11 cellular contexts compared by ENCODE assay signal in the genomic region with DNA sequence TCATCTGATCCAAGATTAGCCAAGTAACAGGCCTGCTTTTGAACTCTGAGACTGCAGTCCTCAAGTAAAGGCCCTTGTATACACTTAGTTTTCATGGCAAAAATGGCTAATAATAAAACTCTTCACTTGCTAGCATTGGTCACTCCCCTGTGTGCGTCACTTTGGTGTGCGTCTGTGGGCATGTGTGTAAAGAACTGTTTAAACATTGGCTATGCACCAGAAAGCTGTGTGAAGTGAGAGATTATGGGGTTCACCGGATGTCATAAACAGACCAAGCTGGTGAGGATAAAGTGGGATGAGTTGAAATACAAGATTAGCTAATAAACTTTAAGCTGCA.
A peak's percentile ranks its signal among the peaks of the same experiment; 100 is the strongest.
DNase-seq lines count a peak whose midpoint lies in the region; ATAC-seq, FAIRE-seq and TF ChIP-seq lines count a peak whose summit lies in the region.
"Had no signal": no experiment of that assay in that cellular context is flagged by ENCODE, and none has a peak within 500 bp of the region (broad histone marks: within the 10 kb centered on the region; RNA-seq: fewer than 3 reads in every experiment).

No MANE protein-coding gene starts in this region.

- BruUV-seq in A673 (replicated peaks; lab: Mats Ljungman, UMichigan), result no TSS peak

- DNase-seq in A673 (ENCODE audit: low spot score) (peak; percentile 40), MM.1S (no peak), colonic mucosa (peak; percentile 46), pancreas (peak in 3 of 6 donors; percentile 23 to 54 (median 43)), spleen (no peak)
- no peak for DNase-seq in activated CD4-positive, alpha-beta T cell treated with anti-CD3 and anti-CD28 coated beads for 48 hours
- DNase-seq: activated CD4-positive, CD25-positive, alpha-beta regulatory T cell; NK-92 treated with Interleukin-12 subunit alpha and Interleukin-12 subunit beta, amount 100 ng/mL, for 24 hours had no signal

- POLR2A ChIA-PET in A673 (lab: Charles Lee; ENCODE audit: low non-redundant PET), result no interaction called here

- no peaks in the 10 kb centered on the region for H4K20me1 ChIP-seq in MM.1S (ENCODE audit: insufficient read depth, low read length)

- no peak overlapping the region for H2AFZ ChIP-seq in MM.1S (ENCODE audit: low read length)

- no peak for TF ChIP-seq POLR2A in spleen (IDR thresholded peaks at IDR 0.05)

- CTCF ChIA-PET in A673 (lab: Charles Lee), result interaction anchor here (0.6 to 0.7 kb wide), 3 partner anchors 8 to 48 kb away, joined by 6 to 22 read pairs (median 9); no protein-coding TSS in a partner anchor

- peak overlapping the region; percentile 53 for H3K4me2 ChIP-seq in MM.1S (ENCODE audit: low read depth, low read length)

- 10 to 11% methylated on average over 3 of the region's 3 CpGs for WGBS in pancreas, 2 donors
- WGBS in spleen, 5 donors, result 80 to 94% (median 84%) methylated on average over 3 of the region's 3 CpGs

- H3K27ac ChIP-seq in A673 (ENCODE audit: low read depth, low read length, poor library complexity, severe bottlenecking), result no peak overlapping the region
- H3K27ac ChIP-seq in MM.1S (ENCODE audit: low read length), result peak overlapping the region; percentile 49; the same call in 1 of the 2 replicates
- no peak overlapping the region for H3K27ac ChIP-seq in colonic mucosa
- peak overlapping the region in 2 of 4 donors; percentile 19 to 64 for H3K27ac ChIP-seq in pancreas
- H3K27ac ChIP-seq in spleen, result no peak overlapping the region
- H3K27ac ChIP-seq: skin epidermis had no signal

- no peaks in the 10 kb centered on the region for H3K9me2 ChIP-seq in MM.1S (replicated peaks; ENCODE audit: insufficient read depth, low read length)

- H3F3A ChIP-seq in MM.1S (ENCODE audit: insufficient read depth, low read length), result peaks cover 17% of the 10 kb centered on the region

- H3K27me3 ChIP-seq in A673 (replicated peaks; ENCODE audit: insufficient read depth, low read depth, low read length, poor library complexity) (no peaks in the 10 kb centered on the region), MM.1S (replicated peaks; ENCODE audit: insufficient read depth, low read length) (no peaks in the 10 kb centered on the region), colonic mucosa (no peaks in the 10 kb centered on the region), pancreas (no peaks in the 10 kb centered on the region), spleen (replicated peaks in 1 of 7) (no peaks in the 10 kb centered on the region)

- H3K9me3 ChIP-seq in A673 (ENCODE audit: low read depth, low read length, poor library complexity, severe bottlenecking) (no peaks in the 10 kb centered on the region), MM.1S (replicated peaks; ENCODE audit: insufficient read depth, low read length) (no peaks in the 10 kb centered on the region), colonic mucosa (no peaks in the 10 kb centered on the region), pancreas (no peaks in the 10 kb centered on the region), spleen (no peaks in the 10 kb centered on the region)

- TF ChIP-seq CTCF in A673 (conservative IDR thresholded peaks at IDR 0.05; ENCODE audit: low read depth, low read length) (no peak), MM.1S (IDR thresholded peaks at IDR 0.05; ENCODE audit: low read length) (no peak), colonic mucosa (IDR thresholded peaks at IDR 0.05) (no peak), pancreas (IDR thresholded peaks at IDR 0.05) (no peak), spleen (IDR thresholded peaks at IDR 0.05 in 8 of 11, conservative IDR thresholded peaks at IDR 0.05 in 3 of 11) (no peak)

- intact Hi-C loops in A673 (cut with micrococcal nuclease; ENCODE audit: unreplicated experiment), result no loop called here
- intact Hi-C loops in colonic mucosa (cut with DNase I), result loop anchor here (5.0 kb wide), 1 partner anchor 43 kb away; no protein-coding TSS in a partner anchor
- intact Hi-C loops in pancreas (cut with DNase I), result no loop called here
- intact Hi-C loops in spleen (cut with DNase I; ENCODE audit: low total_unique reads), result no loop called here

- H3K4me1 ChIP-seq in A673 (ENCODE audit: insufficient read depth, low read length, poor library complexity, severe bottlenecking) (peaks cover 13% of the 10 kb centered on the region), MM.1S (ENCODE audit: low read length) (peaks cover 6% of the 10 kb centered on the region; the same call in 1 of the 2 replicates), colonic mucosa (peaks cover 7% of the 10 kb centered on the region), pancreas (peaks cover 11 to 28% (median 24%) of the 10 kb centered on the region in 3 donors), spleen (peaks cover 0 to 16% (median 0%) of the 10 kb centered on the region in 6 donors)

- H3K9ac ChIP-seq in MM.1S (ENCODE audit: low read length), result no peak overlapping the region
- H3K9ac ChIP-seq in colonic mucosa (ENCODE audit: low read depth in 2 of 2, low read length in 2 of 2), result no peak overlapping the region

- H3K4me3 ChIP-seq in A673 (ENCODE audit: low read depth, low read length, poor library complexity, severe bottlenecking) (no peak overlapping the region), MM.1S (ENCODE audit: low read length) (peak overlapping the region; percentile 24; the same call in 1 of the 2 replicates), colonic mucosa (no peak overlapping the region), pancreas (peak overlapping the region in 1 of 4 donors; percentile 10), spleen (no peak overlapping the region)
- H3K4me3 ChIP-seq: skin epidermis had no signal

- no peaks in the 10 kb centered on the region for H3K79me2 ChIP-seq in MM.1S (ENCODE audit: low read length)

- ATAC-seq in pancreas (peak; percentile 50 to 57 (median 53)), GM18907 (IDR thresholded peaks at IDR 0.05; ENCODE audit: unreplicated experiment) (no peak), GM19328 (IDR thresholded peaks at IDR 0.05; ENCODE audit: unreplicated experiment) (no peak)

- FAIRE-seq in pancreas (lab: Jason Lieb, UNC), result no peak

- H3K36me3 ChIP-seq in A673 (ENCODE audit: insufficient read depth, low read length, poor library complexity, severe bottlenecking) (no peaks in the 10 kb centered on the region), MM.1S (replicated peaks; ENCODE audit: insufficient read depth, low read length) (no peaks in the 10 kb centered on the region), colonic mucosa (no peaks in the 10 kb centered on the region), pancreas (no peaks in the 10 kb centered on the region), spleen (no peaks in the 10 kb centered on the region)

Comparison
In these comparisons a context has a peak if more than half of its experiments do, and no peak if none do; other contexts are left out.
1. DNase-seq: peak in A673 (single experiment) and colonic mucosa (single experiment); none in MM.1S (single experiment), activated CD4-positive, alpha-beta T cell treated with anti-CD3 and anti-CD28 coated beads for 48 hours (single experiment) and spleen (single experiment).
2. ATAC-seq: peak in pancreas (4 of 4); none in GM18907 (single experiment) and GM19328 (single experiment).